Comparison of ENCODE assay signal across 26 cellular contexts in genomic region chr10:86992456-86992855, GRCh38. TPM values are rescaled to one million over a fixed set of nuclear protein-coding genes. Genes with fewer than 3 reads are reported as not detected.
"Had no signal": no experiment of that assay in that cellular context is flagged by ENCODE, and none has a peak within 500 bp of the region (broad histone marks: within the 10 kb centered on the region; RNA-seq: fewer than 3 reads in every experiment).

No MANE protein-coding gene starts in this region.

- H3K4me3 ChIP-seq: cardiac muscle cell, colonic mucosa had no signal

- H3K4me1 ChIP-seq: colonic mucosa had no signal

- H3K27ac ChIP-seq: brain microvascular endothelial cell, cardiac muscle cell, colonic mucosa, WERI-Rb-1 had no signal

- ATAC-seq: activated CD4-positive, alpha-beta T cell treated with anti-CD3 and anti-CD28 coated beads for 36 hours; activated T-helper 17 cell treated with anti-CD3 and anti-CD28 coated beads, Interleukin-2, amount 50 U/mL, for 72 hours had no signal

- H3K9me3 ChIP-seq: colonic mucosa had no signal

- DNase-seq: activated CD4-positive, alpha-beta memory T cell treated with anti-CD3 and anti-CD28 coated beads, Interleukin-2, amount 10 ng/mL, durations not matched to agents 7 days and 5 days; activated CD4-positive, alpha-beta T cell treated with anti-CD3 and anti-CD28 coated beads for 36 hours; activated CD4-positive, alpha-beta T cell treated with anti-CD3 and anti-CD28 coated beads, Interleukin-2, amount 50 U/mL, for 1 hour; activated gamma-delta T cell; activated naive CD4-positive, alpha-beta T cell treated with anti-CD3 and anti-CD28 coated beads for 36 hours; activated T-cell treated with anti-CD3 and anti-CD28 coated beads for 4 hours; activated T-cell treated with anti-CD3 and anti-CD28 coated beads, Interleukin-2, amount 50 U/mL, for 48 hours; brain microvascular endothelial cell; colonic mucosa; NCI-H1417; NCI-H1930; NCI-H2171 treated with DMSO at 0.1 percent for 48 hours; NCI-H226; NCI-H526; NCI-H774; SIG-M5; T-helper 1 cell; WERI-Rb-1 had no signal

- H3K36me3 ChIP-seq: brain microvascular endothelial cell, cardiac muscle cell, colonic mucosa, WERI-Rb-1 had no signal

- H3K27me3 ChIP-seq: brain microvascular endothelial cell, cardiac muscle cell, colonic mucosa had no signal

RNA-seq across cellular contexts. Expression of gene ADIRF, which starts 24.2 kb away (rescaled TPM):
- total RNA-seq: activated CD4-positive, alpha-beta memory T cell treated with anti-CD3 and anti-CD28 coated beads, Interleukin-2, amount 10 ng/mL, durations not matched to agents 7 days and 5 days; activated CD4-positive, alpha-beta T cell treated with anti-CD3 and anti-CD28 coated beads for 36 hours; activated CD8-positive, alpha-beta memory T cell treated with anti-CD3 and anti-CD28 coated beads for 36 hours; activated naive CD4-positive, alpha-beta T cell treated with anti-CD3 and anti-CD28 coated beads for 36 hours; activated T-helper 17 cell treated with anti-CD3 and anti-CD28 coated beads, Interleukin-2, amount 50 U/mL, for 72 hours; cardiac muscle cell; NCI-H460; OCI-LY7; T-helper 2 cell treated with Interferon-gamma antibody and Interleukin-4, amounts not matched to agents 100 ng/mL and 5 ng/mL, for 36 hours had no signal

RNA-seq across cellular contexts. Expression of gene FAM25A, which starts 27.6 kb away (rescaled TPM):
- total RNA-seq: activated CD4-positive, alpha-beta memory T cell treated with anti-CD3 and anti-CD28 coated beads, Interleukin-2, amount 10 ng/mL, durations not matched to agents 7 days and 5 days; activated CD4-positive, alpha-beta T cell treated with anti-CD3 and anti-CD28 coated beads for 36 hours; activated CD8-positive, alpha-beta memory T cell treated with anti-CD3 and anti-CD28 coated beads for 36 hours; activated naive CD4-positive, alpha-beta T cell treated with anti-CD3 and anti-CD28 coated beads for 36 hours; activated T-helper 17 cell treated with anti-CD3 and anti-CD28 coated beads, Interleukin-2, amount 50 U/mL, for 72 hours; cardiac muscle cell; colonic mucosa; NCI-H460; OCI-LY7; RPMI7951; T-helper 2 cell treated with Interferon-gamma antibody and Interleukin-4, amounts not matched to agents 100 ng/mL and 5 ng/mL, for 36 hours had no signal
- polyA plus RNA-seq: adipose tissue, cardiac muscle cell had no signal

RNA-seq across cellular contexts. Expression of gene SNCG, which starts 34.1 kb away (rescaled TPM):
- total RNA-seq: activated CD4-positive, alpha-beta memory T cell treated with anti-CD3 and anti-CD28 coated beads, Interleukin-2, amount 10 ng/mL, durations not matched to agents 7 days and 5 days; activated CD4-positive, alpha-beta T cell treated with anti-CD3 and anti-CD28 coated beads for 36 hours; activated CD8-positive, alpha-beta memory T cell treated with anti-CD3 and anti-CD28 coated beads for 36 hours; activated T-helper 17 cell treated with anti-CD3 and anti-CD28 coated beads, Interleukin-2, amount 50 U/mL, for 72 hours; OCI-LY7; T-helper 2 cell treated with Interferon-gamma antibody and Interleukin-4, amounts not matched to agents 100 ng/mL and 5 ng/mL, for 36 hours had no signal

RNA-seq across cellular contexts. Expression of gene MMRN2, which starts 35.0 kb away (rescaled TPM):
- total RNA-seq: activated CD4-positive, alpha-beta memory T cell treated with anti-CD3 and anti-CD28 coated beads, Interleukin-2, amount 10 ng/mL, durations not matched to agents 7 days and 5 days; activated CD4-positive, alpha-beta T cell treated with anti-CD3 and anti-CD28 coated beads for 36 hours; activated CD8-positive, alpha-beta memory T cell treated with anti-CD3 and anti-CD28 coated beads for 36 hours; activated naive CD4-positive, alpha-beta T cell treated with anti-CD3 and anti-CD28 coated beads for 36 hours; OCI-LY7; T-helper 2 cell treated with Interferon-gamma antibody and Interleukin-4, amounts not matched to agents 100 ng/mL and 5 ng/mL, for 36 hours had no signal
